In the genomic region with DNA sequence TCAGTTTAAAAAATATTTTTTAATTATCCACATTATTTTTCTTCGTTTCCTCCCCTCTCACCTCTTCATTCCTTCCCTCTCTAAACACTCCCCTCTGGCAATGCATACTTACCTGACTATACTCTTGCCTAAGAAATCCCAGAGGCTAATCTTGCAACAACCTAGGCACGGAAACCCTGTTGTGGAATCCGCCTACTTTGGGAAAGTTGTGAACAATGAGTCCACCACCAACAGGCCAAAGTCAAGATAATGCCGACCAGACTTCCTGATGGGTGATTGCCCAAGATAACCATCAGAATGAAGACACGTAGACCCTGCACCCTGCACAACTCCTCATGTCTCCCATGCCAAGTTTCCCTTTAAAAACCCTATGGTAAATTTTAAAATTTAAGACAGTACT, we compare ENCODE assay signal across 16 cellular contexts.
"Had no signal": no experiment of that assay in that cellular context is flagged by ENCODE, and none has a peak within 500 bp of the region (broad histone marks: within the 10 kb centered on the region; RNA-seq: fewer than 3 reads in every experiment).

No MANE protein-coding gene starts in this region.

- H3K4me3 ChIP-seq: adrenal gland, heart left ventricle, neural progenitor cell, pancreas, upper lobe of right lung had no signal

- H2AFZ ChIP-seq: neural progenitor cell had no signal

- H3K36me3 ChIP-seq: adrenal gland, heart left ventricle, neural progenitor cell, pancreas, upper lobe of right lung had no signal

- H3K4me1 Mint-ChIP-seq: WTC11 had no signal

- H3K9me3 ChIP-seq: adrenal gland, heart left ventricle, pancreas, upper lobe of right lung had no signal

- H3K9me3 Mint-ChIP-seq: neural progenitor cell, WTC11 had no signal

- H3K36me3 Mint-ChIP-seq: neural progenitor cell, WTC11 had no signal

- H3K4me3 Mint-ChIP-seq: neural progenitor cell; stimulated activated naive CD8-positive, alpha-beta T cell treated with anti-CD3 and anti-CD28 coated beads, Interleukin-15, Interleukin-2, amounts not matched to agents 100 ng/mL and 50 ng/mL, for 24 hours; WTC11 had no signal

- DNase-seq: activated CD4-positive, alpha-beta T cell treated with anti-CD3 and anti-CD28 coated beads for 48 hours; activated naive CD4-positive, alpha-beta T cell treated with anti-CD3 and anti-CD28 coated beads, Interleukin-2, amount 50 U/mL, for 16 hours; adrenal gland; foreskin melanocyte; heart left ventricle; kidney; left ventricle myocardium superior; midbrain; pancreas; stimulated activated CD4-positive, alpha-beta T cell treated with anti-CD3 and anti-CD28 coated beads, Interleukin-15, amount 100 ng/mL, for 24 hours; stimulated activated CD4-positive, alpha-beta T cell treated with anti-CD3 and anti-CD28 coated beads, Interleukin-4, amount 100 ng/mL, for 24 hours; upper lobe of right lung had no signal

- FAIRE-seq: endometrium, kidney, pancreas had no signal

- ATAC-seq: heart left ventricle, left ventricle myocardium superior, pancreas, upper lobe of right lung, WTC11 had no signal

- H3K27ac ChIP-seq: adrenal gland, heart left ventricle, neural progenitor cell, pancreas, upper lobe of right lung had no signal

- H3K4me2 ChIP-seq: neural progenitor cell had no signal

- H3K27ac Mint-ChIP-seq: neural progenitor cell; stimulated activated naive CD8-positive, alpha-beta T cell treated with anti-CD3 and anti-CD28 coated beads, Interleukin-15, Interleukin-2, amounts not matched to agents 100 ng/mL and 50 ng/mL, for 24 hours; WTC11 had no signal

- H3K9ac ChIP-seq: neural progenitor cell had no signal

- H3K27me3 ChIP-seq: adrenal gland, heart left ventricle, neural progenitor cell, pancreas, upper lobe of right lung had no signal

- H3K4me1 ChIP-seq: adrenal gland, heart left ventricle, neural progenitor cell, pancreas, upper lobe of right lung had no signal
